28 cellular contexts compared by ENCODE assay signal in the genomic region with DNA sequence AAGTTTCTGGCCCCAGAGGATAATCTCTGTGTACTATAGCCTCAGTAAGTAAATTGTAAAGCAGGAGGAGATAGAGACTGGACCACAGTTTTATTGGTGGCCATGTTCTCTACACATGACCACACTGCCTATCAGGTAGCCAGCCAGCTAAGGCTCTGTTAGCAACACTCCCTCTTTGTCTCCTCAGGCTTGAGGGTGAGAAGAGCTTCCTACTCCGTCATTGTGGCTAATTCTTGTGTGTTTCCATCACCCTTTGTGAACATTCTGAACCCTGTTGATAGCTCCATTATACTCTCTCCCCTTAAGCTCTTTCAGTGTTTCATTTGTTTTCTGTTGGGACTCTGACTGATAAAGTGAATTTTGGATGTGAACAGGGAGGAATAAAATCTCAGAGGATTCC.
DNase-seq lines count a peak whose midpoint lies in the region; ATAC-seq and TF ChIP-seq lines count a peak whose summit lies in the region.
"Had no signal": no experiment of that assay in that cellular context is flagged by ENCODE, and none has a peak within 500 bp of the region (broad histone marks: within the 10 kb centered on the region; RNA-seq: fewer than 3 reads in every experiment).

No MANE protein-coding gene starts in this region.

- no peak overlapping the region for H3K14ac ChIP-seq in neuronal stem cell (ENCODE audit: low read length)

- H2BK12ac ChIP-seq in neuronal stem cell (ENCODE audit: low read length) = no peak overlapping the region

- intact Hi-C loops in left colon (cut with DNase I, micrococcal nuclease) = no loop called here

- TF ChIP-seq CTCF in SK-N-SH (IDR thresholded peaks at IDR 0.05) = no peak

- H4K20me1 ChIP-seq in SK-N-SH (ENCODE audit: insufficient read depth) = no peaks in the 10 kb centered on the region
- H4K20me1 ChIP-seq: BLaER1 had no signal

- CTCF ChIA-PET in SK-N-SH (lab: Yijun Ruan, JAX) = interaction anchor here (0.7 to 1.2 kb wide), 2 partner anchors 7 to 1617 kb away, joined by 3 read pairs; no protein-coding TSS in a partner anchor

- H2BK5ac ChIP-seq in neuronal stem cell (ENCODE audit: low read length) = no peak overlapping the region

- no peak overlapping the region for H3K4me3 ChIP-seq in SK-N-SH (ENCODE audit: low read depth in 2 of 2, low read length in 1 of 2)
- no peak overlapping the region for H3K4me3 ChIP-seq in ectodermal cell (ENCODE audit: insufficient read depth, low read depth, low read length)
- H3K4me3 ChIP-seq in neuronal stem cell (ENCODE audit: low read length in 2 of 2) = no peak overlapping the region
- H3K4me3 ChIP-seq: BLaER1, GM23248, HAP-1, MG63 had no signal

- no peak overlapping the region for H3K4me2 ChIP-seq in SK-N-SH
- H3K4me2 ChIP-seq in neuronal stem cell (ENCODE audit: insufficient read depth, low read length, poor library complexity, severe bottlenecking) = no peak overlapping the region
- H3K4me2 ChIP-seq: BLaER1 had no signal

- no peak overlapping the region for H2BK120ac ChIP-seq in neuronal stem cell (ENCODE audit: low read depth, low read length)

- H4K8ac ChIP-seq in neuronal stem cell (ENCODE audit: low read depth, low read length) = no peak overlapping the region

- H3K18ac ChIP-seq in neuronal stem cell (ENCODE audit: low read length) = no peak overlapping the region

- H3K4ac ChIP-seq in neuronal stem cell (ENCODE audit: low read length) = no peak overlapping the region

- 64% methylated on average over 1 of the region's 1 CpG for WGBS in SK-N-SH (ENCODE audit: low lambda C conversion rate)
- 13 to 29% methylated on average over 1 of the region's 1 CpG for WGBS in ectodermal cell, 2 experiments
- WGBS in neuronal stem cell (ENCODE audit: extremely low coverage in 2 of 2, insufficient read length in 2 of 2, insufficient replicate concordance in 1 of 2), 2 donors = no CpG with 5 or more reads among the region's 1 CpG

- H3K9me3 ChIP-seq in SK-N-SH = 0 out of 2 replicates have a peak, but pooled peaks cover 9% of the 10 kb centered on the region
- no peaks in the 10 kb centered on the region for H3K9me3 ChIP-seq in ectodermal cell (ENCODE audit: control insufficient read depth, low read length)
- no peaks in the 10 kb centered on the region for H3K9me3 ChIP-seq in neuronal stem cell (replicated peaks in 1 of 2; ENCODE audit: control insufficient read depth in 2 of 2, insufficient read depth in 1 of 2, low read depth in 1 of 2, low read length in 2 of 2)
- H3K9me3 ChIP-seq: HAP-1 had no signal

- POLR2A ChIA-PET in SK-N-SH (lab: Yijun Ruan, JAX) = no interaction called here

- DNase-seq in SK-N-SH (no peak), NCI-H69 (lab: John Stamatoyannopoulos, UW) (peak; percentile 19), neuronal stem cell (ENCODE audit: low spot score) (peak; percentile 53), left colon (no peak)
- DNase-seq: 8988T; ACHN; CD4-positive, CD25-positive, alpha-beta regulatory T cell; DMS153; DND-41; GM23248; HFFc6; MG63; NCI-H1105 treated with DMSO at 0.1 percent for 48 hours; NCI-H1694; NCI-H2081 treated with DMSO at 0.1 percent for 48 hours; NCI-H2171; NCI-H226; NCI-H510A; NCI-H748 treated with DMSO at 0.1 percent for 48 hours; NK-92 treated with Interleukin-12 subunit alpha and Interleukin-12 subunit beta, amount 100 ng/mL, for 24 hours; RPMI8226; SHP77 had no signal

- H2AK5ac ChIP-seq in neuronal stem cell (ENCODE audit: low read depth, low read length) = no peak overlapping the region

- H3K9ac ChIP-seq in SK-N-SH = no peak overlapping the region
- no peak overlapping the region for H3K9ac ChIP-seq in neuronal stem cell (ENCODE audit: low read depth, low read length, poor library complexity)
- H3K9ac ChIP-seq: BLaER1, GM23248 had no signal

- H4K91ac ChIP-seq in neuronal stem cell (ENCODE audit: low read depth, low read length, poor library complexity) = no peak overlapping the region

- no peaks in the 10 kb centered on the region for H3K9me2 ChIP-seq in SK-N-SH

- no peaks in the 10 kb centered on the region for H3K79me1 ChIP-seq in neuronal stem cell (ENCODE audit: low read depth, low read length)

- ATAC-seq in SK-N-SH treated with all-trans-retinoic acid at 6 μM for 48 hours = no peak
- ATAC-seq in left colon = no peak
- no peak for ATAC-seq in HG03342 (IDR thresholded peaks at IDR 0.05; ENCODE audit: unreplicated experiment)
- no peak for ATAC-seq in HG03280 (IDR thresholded peaks at IDR 0.05; ENCODE audit: unreplicated experiment)

- H2BK15ac ChIP-seq in neuronal stem cell (ENCODE audit: low read length) = no peak overlapping the region

- no peak overlapping the region for H3K23ac ChIP-seq in neuronal stem cell (ENCODE audit: low read depth, low read length, poor library complexity)

- H3K27ac ChIP-seq in SK-N-SH (ENCODE audit: low read depth in 2 of 2, low read length in 1 of 2) = no peak overlapping the region
- H3K27ac ChIP-seq in ectodermal cell (ENCODE audit: insufficient read depth, low read depth, low read length, poor library complexity, severe bottlenecking) = peak overlapping the region; percentile 52
- peak overlapping the region; percentile 25 for H3K27ac ChIP-seq in neuronal stem cell (replicated peaks; ENCODE audit: low read length)
- H3K27ac ChIP-seq: BLaER1, GM23248 had no signal

- H3F3A ChIP-seq in SK-N-SH (replicated peaks; ENCODE audit: insufficient read depth) = peaks cover 6% of the 10 kb centered on the region

- H3K4me1 ChIP-seq in SK-N-SH (ENCODE audit: control insufficient read depth in 1 of 2, insufficient read depth in 2 of 2, low read depth in 1 of 2, low read length in 1 of 2) (no peaks in the 10 kb centered on the region), ectodermal cell (ENCODE audit: control insufficient read depth, insufficient read depth, low read length) (no peaks in the 10 kb centered on the region), neuronal stem cell (ENCODE audit: control insufficient read depth in 2 of 2, insufficient read depth in 1 of 2, low read depth in 1 of 2, low read length in 2 of 2) (peaks cover 0 to 4% of the 10 kb centered on the region in 2 donors)
- H3K4me1 ChIP-seq: BLaER1 had no signal

- no peak for TF ChIP-seq RAD21 in SK-N-SH (IDR thresholded peaks at IDR 0.05; ENCODE audit: low read length)

- H2AFZ ChIP-seq in SK-N-SH (ENCODE audit: low read depth) = 0 out of 2 replicates have a peak overlapping the region, but pooled peaks have one; percentile 13
- H2AFZ ChIP-seq in neuronal stem cell (ENCODE audit: low read length) = peak overlapping the region; percentile 29
- H2AFZ ChIP-seq: GM23248 had no signal

- H3K27me3 ChIP-seq in SK-N-SH (ENCODE audit: insufficient read depth) (no peaks in the 10 kb centered on the region), ectodermal cell (ENCODE audit: control insufficient read depth, insufficient read depth, low read length, poor library complexity, severe bottlenecking) (no peaks in the 10 kb centered on the region), neuronal stem cell (ENCODE audit: control insufficient read depth in 3 of 3, insufficient read depth in 3 of 3, low read depth in 1 of 3, low read length in 3 of 3) (no peaks in the 10 kb centered on the region)
- H3K27me3 ChIP-seq: BLaER1, MG63 had no signal

- TF ChIP-seq EP300 in SK-N-SH (IDR thresholded peaks at IDR 0.05; ENCODE audit: borderline replicate concordance in 1 of 2, low read depth in 1 of 2, low read length in 1 of 2) = no peak

- H3K36me3 ChIP-seq in SK-N-SH (replicated peaks in 1 of 2; ENCODE audit: control insufficient read depth in 1 of 2, insufficient read depth in 2 of 2, low read length in 1 of 2) = no peaks in the 10 kb centered on the region
- no peaks in the 10 kb centered on the region for H3K36me3 ChIP-seq in ectodermal cell (ENCODE audit: control insufficient read depth, insufficient read depth, low read length)
- H3K36me3 ChIP-seq in neuronal stem cell (replicated peaks in 1 of 2; ENCODE audit: control insufficient read depth in 2 of 2, insufficient read depth in 2 of 2, low read length in 2 of 2) = no peaks in the 10 kb centered on the region
- H3K36me3 ChIP-seq: BLaER1, HAP-1, MG63 had no signal

- no peaks in the 10 kb centered on the region for H3K79me2 ChIP-seq in SK-N-SH (ENCODE audit: insufficient read depth)

TF ChIP-seq in SK-N-SH, 30 proteins besides CTCF, POLR2A, EP300 and RAD21 (continues in another document):
- TF ChIP-seq TEAD4 (IDR thresholded peaks at IDR 0.05; ENCODE audit: borderline replicate concordance, insufficient read depth) (no peak), RFX5 (IDR thresholded peaks at IDR 0.05; ENCODE audit: low read length) (no peak), FOXM1 (IDR thresholded peaks at IDR 0.05; ENCODE audit: low read depth) (no peak), RCOR1 (IDR thresholded peaks at IDR 0.05; ENCODE audit: low read length) (no peak)
- TF ChIP-seq, protein P1, sequence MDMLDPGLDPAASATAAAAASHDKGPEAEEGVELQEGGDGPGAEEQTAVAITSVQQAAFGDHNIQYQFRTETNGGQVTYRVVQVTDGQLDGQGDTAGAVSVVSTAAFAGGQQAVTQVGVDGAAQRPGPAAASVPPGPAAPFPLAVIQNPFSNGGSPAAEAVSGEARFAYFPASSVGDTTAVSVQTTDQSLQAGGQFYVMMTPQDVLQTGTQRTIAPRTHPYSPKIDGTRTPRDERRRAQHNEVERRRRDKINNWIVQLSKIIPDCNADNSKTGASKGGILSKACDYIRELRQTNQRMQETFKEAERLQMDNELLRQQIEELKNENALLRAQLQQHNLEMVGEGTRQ (IDR thresholded peaks at IDR 0.05; ENCODE audit: borderline replicate concordance, low read depth, low read length) = no peak

TF ChIP-seq in SK-N-SH treated with all-trans-retinoic acid at 6 μM for 48 hours, 23 proteins besides CTCF, POLR2A, EP300 and RAD21 (continues in another document):
- TF ChIP-seq, protein P2, sequence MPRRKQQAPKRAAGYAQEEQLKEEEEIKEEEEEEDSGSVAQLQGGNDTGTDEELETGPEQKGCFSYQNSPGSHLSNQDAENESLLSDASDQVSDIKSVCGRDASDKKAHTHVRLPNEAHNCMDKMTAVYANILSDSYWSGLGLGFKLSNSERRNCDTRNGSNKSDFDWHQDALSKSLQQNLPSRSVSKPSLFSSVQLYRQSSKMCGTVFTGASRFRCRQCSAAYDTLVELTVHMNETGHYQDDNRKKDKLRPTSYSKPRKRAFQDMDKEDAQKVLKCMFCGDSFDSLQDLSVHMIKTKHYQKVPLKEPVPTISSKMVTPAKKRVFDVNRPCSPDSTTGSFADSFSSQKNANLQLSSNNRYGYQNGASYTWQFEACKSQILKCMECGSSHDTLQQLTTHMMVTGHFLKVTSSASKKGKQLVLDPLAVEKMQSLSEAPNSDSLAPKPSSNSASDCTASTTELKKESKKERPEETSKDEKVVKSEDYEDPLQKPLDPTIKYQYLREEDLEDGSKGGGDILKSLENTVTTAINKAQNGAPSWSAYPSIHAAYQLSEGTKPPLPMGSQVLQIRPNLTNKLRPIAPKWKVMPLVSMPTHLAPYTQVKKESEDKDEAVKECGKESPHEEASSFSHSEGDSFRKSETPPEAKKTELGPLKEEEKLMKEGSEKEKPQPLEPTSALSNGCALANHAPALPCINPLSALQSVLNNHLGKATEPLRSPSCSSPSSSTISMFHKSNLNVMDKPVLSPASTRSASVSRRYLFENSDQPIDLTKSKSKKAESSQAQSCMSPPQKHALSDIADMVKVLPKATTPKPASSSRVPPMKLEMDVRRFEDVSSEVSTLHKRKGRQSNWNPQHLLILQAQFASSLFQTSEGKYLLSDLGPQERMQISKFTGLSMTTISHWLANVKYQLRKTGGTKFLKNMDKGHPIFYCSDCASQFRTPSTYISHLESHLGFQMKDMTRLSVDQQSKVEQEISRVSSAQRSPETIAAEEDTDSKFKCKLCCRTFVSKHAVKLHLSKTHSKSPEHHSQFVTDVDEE (CRISPR knock-in tag; IDR thresholded peaks at IDR 0.05) = no peak

Comparison
In these comparisons a context has a peak if more than half of its experiments do, and no peak if none do; other contexts are left out.
1. DNase-seq: peak in NCI-H69 (single experiment) and neuronal stem cell (single experiment); none in SK-N-SH (single experiment) and left colon (0 of 2).
2. H3K27ac ChIP-seq: peak in ectodermal cell (single experiment) and neuronal stem cell (single experiment); none in SK-N-SH (0 of 2).